In the genomic region with DNA sequence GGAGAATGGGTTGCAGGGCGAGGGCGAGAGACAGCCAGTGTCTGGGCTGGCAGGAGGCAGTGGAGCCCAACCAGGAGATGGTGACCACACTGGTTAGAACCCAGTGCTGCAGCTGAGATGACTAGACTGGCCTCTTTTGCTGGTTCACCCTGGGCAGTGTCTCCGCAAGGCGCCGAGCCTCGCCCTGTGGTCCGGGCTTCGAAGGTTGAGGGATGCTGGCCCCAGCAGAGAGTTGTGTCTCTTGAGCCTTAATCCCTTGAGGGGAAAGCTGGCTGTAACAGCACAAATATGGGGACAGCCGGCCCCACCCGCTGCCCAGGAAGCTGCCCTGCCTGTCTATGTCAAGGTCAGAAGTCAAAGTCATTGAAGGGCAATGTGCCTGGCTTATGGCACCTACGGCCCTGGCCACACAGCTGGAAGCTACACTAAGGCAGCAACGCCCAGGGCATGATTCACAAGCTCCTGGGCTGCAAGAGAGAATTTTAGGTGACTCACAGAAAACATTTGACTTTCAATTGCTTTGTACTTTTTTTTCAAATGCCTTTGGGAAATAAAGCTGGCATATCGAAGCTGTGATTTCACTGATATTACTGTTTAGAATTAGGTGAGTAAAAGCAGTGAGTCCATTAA, we compare ENCODE assay signal across 11 cellular contexts. TPM values are rescaled to one million over a fixed set of nuclear protein-coding genes. Genes with fewer than 3 reads are reported as not detected.
A peak's percentile ranks its signal among the peaks of the same experiment; 100 is the strongest.
DNase-seq lines count a peak whose midpoint lies in the region; ATAC-seq, FAIRE-seq and TF ChIP-seq lines count a peak whose summit lies in the region.
"Had no signal": no experiment of that assay in that cellular context is flagged by ENCODE, and none has a peak within 500 bp of the region (broad histone marks: within the 10 kb centered on the region; RNA-seq: fewer than 3 reads in every experiment).

No MANE protein-coding gene starts in this region.

- peaks cover 17% of the 10 kb centered on the region for H3K27me3 ChIP-seq in astrocyte (ENCODE audit: insufficient read depth, low read length)
- peaks cover 9% of the 10 kb centered on the region for H3K27me3 ChIP-seq in kidney epithelial cell (ENCODE audit: control insufficient read depth, insufficient read depth, low read length)

- no peaks in the 10 kb centered on the region for H3K79me2 ChIP-seq in astrocyte (ENCODE audit: insufficient read depth, low read length)

- H3K9me3 ChIP-seq in astrocyte (ENCODE audit: insufficient read depth, low read depth, low read length) = peaks cover 8% of the 10 kb centered on the region

- H3K4me1 Mint-ChIP-seq in astrocyte (ENCODE audit: low read depth, unreplicated experiment) = peaks cover 3% of the 10 kb centered on the region

- no peaks in the 10 kb centered on the region for H3K36me3 Mint-ChIP-seq in astrocyte (ENCODE audit: low read depth, unreplicated experiment)

- peak; percentile 54 for FAIRE-seq in astrocyte (lab: Jason Lieb, UNC)
- FAIRE-seq: frontal cortex had no signal

- peak overlapping the region; percentile 73 for H3K4me2 ChIP-seq in astrocyte (ENCODE audit: low read length)

- H2AFZ ChIP-seq in astrocyte (ENCODE audit: low read depth, low read length) = no peak overlapping the region

- H3K36me3 ChIP-seq in astrocyte (ENCODE audit: insufficient read depth, low read length) (no peaks in the 10 kb centered on the region), kidney epithelial cell (ENCODE audit: control insufficient read depth, insufficient read depth, low read length) (no peaks in the 10 kb centered on the region)

- H3K4me1 ChIP-seq in astrocyte (ENCODE audit: insufficient read depth, low read length) = peaks cover 16% of the 10 kb centered on the region

- no peak for TF ChIP-seq CTCF in astrocyte (IDR thresholded peaks at IDR 0.05; ENCODE audit: insufficient read depth, low read depth, low read length)
- TF ChIP-seq CTCF in kidney epithelial cell (IDR thresholded peaks at IDR 0.05; ENCODE audit: insufficient read depth, low read length, poor library complexity, severe bottlenecking) = no peak

- H3K27ac ChIP-seq in astrocyte (ENCODE audit: low read depth, low read length) = no peak overlapping the region

- H3K27ac Mint-ChIP-seq in astrocyte (ENCODE audit: unreplicated experiment) = no peak overlapping the region

- DNase-seq in AG08395 (ENCODE audit: low spot score) = peak; percentile 91
- DNase-seq in HS-27A (ENCODE audit: low read depth) = peak; percentile 22
- DNase-seq in astrocyte (ENCODE audit: low read depth) = peak; percentile 70
- DNase-seq in kidney epithelial cell (ENCODE audit: low read depth) = peak; percentile 57
- DNase-seq in NCI-H345 (lab: John Stamatoyannopoulos, UW) = no peak
- no peak for DNase-seq in activated CD8-positive, alpha-beta memory T cell treated with anti-CD3 and anti-CD28 coated beads for 24 hours
- no peak for DNase-seq in middle frontal gyrus (ENCODE audit: extremely low spot score, low spot score)
- DNase-seq: activated CD4-positive, alpha-beta T cell treated with anti-CD3 and anti-CD28 coated beads, Interleukin-2, amount 50 U/mL, for 4 hours; RPMI8226 had no signal

- H4K20me1 ChIP-seq in astrocyte (ENCODE audit: insufficient read depth, low read length) = no peaks in the 10 kb centered on the region

- H3K4me3 ChIP-seq in astrocyte (ENCODE audit: insufficient read depth, low read depth, low read length) (no peak overlapping the region), kidney epithelial cell (ENCODE audit: low read depth, low read length) (no peak overlapping the region)

- H3K27me3 Mint-ChIP-seq in astrocyte (ENCODE audit: low read depth, unreplicated experiment) = peaks cover 32% of the 10 kb centered on the region

- H3K4me3 Mint-ChIP-seq in astrocyte (ENCODE audit: unreplicated experiment) = no peak overlapping the region

- no peak for ATAC-seq in HG02759 (IDR thresholded peaks at IDR 0.05; ENCODE audit: unreplicated experiment)

- peaks cover 8% of the 10 kb centered on the region for H3K9me3 Mint-ChIP-seq in astrocyte (ENCODE audit: unreplicated experiment)

- H3K9ac ChIP-seq in astrocyte (ENCODE audit: low read length) = no peak overlapping the region

RNA-seq across cellular contexts. Expression of gene NKX2-5, which starts 33.3 kb away (rescaled TPM):
- total RNA-seq in astrocyte (0.26 and 0.59 TPM in 2 replicates), kidney epithelial cell (not detected in 2 replicates)
- total RNA-seq: frontal cortex had no signal

RNA-seq across cellular contexts. Expression of gene BNIP1, which starts 57.4 kb away (rescaled TPM):
- total RNA-seq in astrocyte = 10.4 and 13.2 TPM in 2 replicates
- total RNA-seq in kidney epithelial cell = 14.4 and 17.8 TPM in 2 replicates

Comparison
In these comparisons a context has a peak if more than half of its experiments do, and no peak if none do; other contexts are left out.
1. DNase-seq: peak in AG08395 (single experiment), HS-27A (single experiment), astrocyte (single experiment) and kidney epithelial cell (single experiment); none in NCI-H345 (single experiment), activated CD8-positive, alpha-beta memory T cell treated with anti-CD3 and anti-CD28 coated beads for 24 hours (single experiment) and middle frontal gyrus (single experiment).